ENCODE assay signal across 24 cellular contexts in the genomic region with DNA sequence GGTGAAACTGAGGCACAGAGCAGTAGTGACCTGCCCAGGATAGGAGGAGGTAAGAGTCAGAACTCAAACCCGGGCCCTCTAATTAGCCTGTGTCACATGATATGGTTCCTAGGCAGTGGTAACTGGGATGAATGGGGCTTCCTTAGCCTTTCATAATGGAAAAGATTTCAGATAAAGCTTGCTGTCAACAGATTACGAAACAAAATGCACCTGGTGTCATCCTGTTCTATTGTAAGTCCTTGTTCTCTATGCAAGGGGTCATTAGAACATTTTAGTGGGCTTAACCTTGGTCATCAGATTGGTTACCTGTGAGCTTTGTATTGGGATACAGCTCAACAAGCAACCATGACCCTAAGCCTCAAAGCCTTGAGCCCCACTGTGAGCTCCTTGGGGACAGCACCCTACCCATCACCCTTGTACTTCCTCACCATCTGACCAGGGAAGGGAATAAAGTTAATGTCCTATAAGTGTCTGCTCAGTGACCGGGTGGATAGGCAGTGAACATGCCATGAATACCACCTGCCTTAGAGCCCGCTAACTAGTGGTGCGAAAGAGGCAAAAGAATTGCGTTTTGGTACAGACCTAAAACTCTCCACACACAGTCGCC.
DNase-seq lines count a peak whose midpoint lies in the region; ATAC-seq, FAIRE-seq and TF ChIP-seq lines count a peak whose summit lies in the region.
"Had no signal": no experiment of that assay in that cellular context is flagged by ENCODE, and none has a peak within 500 bp of the region (broad histone marks: within the 10 kb centered on the region; RNA-seq: fewer than 3 reads in every experiment).

No MANE protein-coding gene starts in this region.

- H3K27ac ChIP-seq in thoracic aorta (peak overlapping the region; percentile 59 to 82), endodermal cell (ENCODE audit: low read depth, low read length) (no peak overlapping the region)
- H3K27ac ChIP-seq: brain microvascular endothelial cell, dorsolateral prefrontal cortex, hepatocyte, RWPE1, WERI-Rb-1 had no signal

- H3K4me3 ChIP-seq in bronchial epithelial cell (ENCODE audit: low read depth, low read length) (no peak overlapping the region), thoracic aorta (peak overlapping the region; percentile 32), endodermal cell (ENCODE audit: low read length) (no peak overlapping the region)
- H3K4me3 ChIP-seq: dorsolateral prefrontal cortex, hepatocyte, mucosa of descending colon had no signal

- H3K9me3 Mint-ChIP-seq in CD14-positive monocyte (peaks cover 0 to 11% (median 6%) of the 10 kb centered on the region in 7 donors), nephron progenitor cell (peaks cover 9% of the 10 kb centered on the region), endodermal cell (peaks cover 12% of the 10 kb centered on the region)
- H3K9me3 Mint-ChIP-seq: activated CD4-positive, alpha-beta memory T cell treated with anti-CD3 and anti-CD28 coated beads, Interleukin-2, amount 10 ng/mL, durations not matched to agents 7 days and 5 days had no signal

- no peak for DNase-seq in CD14-positive monocyte (ENCODE audit: low spot score)
- DNase-seq in bronchial epithelial cell (ENCODE audit: low read depth), result no peak
- DNase-seq in nephron progenitor cell, result no peak
- no peak for DNase-seq in thoracic aorta (ENCODE audit: low spot score)
- DNase-seq in endodermal cell, result no peak
- no peak for DNase-seq in DMS 273 (lab: John Stamatoyannopoulos, UW; ENCODE audit: unreplicated experiment)
- no peak for DNase-seq in RPMI8226
- no peak for DNase-seq in anterior cingulate cortex (lab: John Stamatoyannopoulos, UW)
- DNase-seq: activated CD4-positive, alpha-beta memory T cell treated with anti-CD3 and anti-CD28 coated beads, Interleukin-2, amount 10 ng/mL, durations not matched to agents 7 days and 5 days; activated T-cell treated with anti-CD3 and anti-CD28 coated beads, Interleukin-2, amount 50 U/mL, for 48 hours; brain microvascular endothelial cell; COR-L47; dorsolateral prefrontal cortex; H9; mucosa of descending colon; NCI-H1092 treated with DMSO at 0.1 percent for 48 hours; small intestine; stimulated activated CD4-positive, alpha-beta T cell treated with anti-CD3 and anti-CD28 coated beads, Interleukin-4, amount 100 ng/mL, for 4 hours; stimulated activated CD8-positive, alpha-beta memory T cell treated with anti-CD3 and anti-CD28 coated beads, Interleukin-4, amount 100 ng/mL, for 48 hours; WERI-Rb-1 had no signal

- H3K36me3 ChIP-seq in bronchial epithelial cell (ENCODE audit: control insufficient read depth, insufficient read depth, low read length) (no peaks in the 10 kb centered on the region), thoracic aorta (no peaks in the 10 kb centered on the region), endodermal cell (ENCODE audit: control insufficient read depth, insufficient read depth, low read length) (no peaks in the 10 kb centered on the region)
- H3K36me3 ChIP-seq: brain microvascular endothelial cell, WERI-Rb-1 had no signal

- H3K9ac ChIP-seq in endodermal cell (ENCODE audit: extremely low read depth, low read length, poor library complexity, severe bottlenecking), result no peak overlapping the region

- H3K4me1 ChIP-seq in thoracic aorta (ENCODE audit: control insufficient read depth in 1 of 2, low read depth in 2 of 2), result peaks cover 34 to 60% of the 10 kb centered on the region in 2 donors
- peaks cover 5% of the 10 kb centered on the region for H3K4me1 ChIP-seq in endodermal cell (ENCODE audit: control insufficient read depth, insufficient read depth, low read length)

- ATAC-seq in thoracic aorta (ENCODE audit: insufficient number of reproducible peaks, low FRiP score, low read depth), result no peak

- H3K27me3 ChIP-seq in bronchial epithelial cell (ENCODE audit: control insufficient read depth, insufficient read depth, low read length) (no peaks in the 10 kb centered on the region), thoracic aorta (replicated peaks; ENCODE audit: insufficient read depth) (no peaks in the 10 kb centered on the region), endodermal cell (ENCODE audit: control insufficient read depth, insufficient read depth, low read length, poor library complexity, severe bottlenecking) (no peaks in the 10 kb centered on the region)
- H3K27me3 ChIP-seq: brain microvascular endothelial cell, hepatocyte had no signal

- no peak for TF ChIP-seq CTCF in CD14-positive monocyte (IDR thresholded peaks at IDR 0.05)
- TF ChIP-seq CTCF in bronchial epithelial cell (IDR thresholded peaks at IDR 0.05; ENCODE audit: insufficient read depth, low read length, severe bottlenecking), result no peak
- no peak for TF ChIP-seq CTCF in nephron progenitor cell (IDR thresholded peaks at IDR 0.05)
- no peak for TF ChIP-seq CTCF in thoracic aorta (IDR thresholded peaks at IDR 0.05)
- TF ChIP-seq CTCF in endodermal cell (conservative IDR thresholded peaks at IDR 0.05), result no peak

- H3K27ac Mint-ChIP-seq in CD14-positive monocyte, result peak overlapping the region in 5 of 7 donors; percentile 26 to 84 (median 83)
- peak overlapping the region; percentile 61 for H3K27ac Mint-ChIP-seq in nephron progenitor cell
- H3K27ac Mint-ChIP-seq in endodermal cell, result no peak overlapping the region
- H3K27ac Mint-ChIP-seq: activated CD4-positive, alpha-beta memory T cell treated with anti-CD3 and anti-CD28 coated beads, Interleukin-2, amount 10 ng/mL, durations not matched to agents 7 days and 5 days; activated naive CD8-positive, alpha-beta T cell; H9; T-cell had no signal

- 90 to 95% methylated on average over 6 to 7 of the region's 7 CpGs for WGBS in endodermal cell (ENCODE audit: insufficient coverage in 1 of 2, insufficient read length in 1 of 2), 2 experiments

- H3K4me3 Mint-ChIP-seq in CD14-positive monocyte (peak overlapping the region; percentile 58 to 87), nephron progenitor cell (no peak overlapping the region), endodermal cell (no peak overlapping the region)
- H3K4me3 Mint-ChIP-seq: activated CD4-positive, alpha-beta memory T cell treated with anti-CD3 and anti-CD28 coated beads, Interleukin-2, amount 10 ng/mL, durations not matched to agents 7 days and 5 days; activated naive CD8-positive, alpha-beta T cell; H9; T-cell had no signal

- H3K4me1 Mint-ChIP-seq in CD14-positive monocyte (peaks cover 55% of the 10 kb centered on the region), nephron progenitor cell (peaks cover 19% of the 10 kb centered on the region), endodermal cell (peaks cover 8% of the 10 kb centered on the region)

- H3K27me3 Mint-ChIP-seq in CD14-positive monocyte (ENCODE audit: low read depth in 3 of 3) (peaks cover 2 to 6% (median 5%) of the 10 kb centered on the region in 3 donors), nephron progenitor cell (ENCODE audit: low read depth, poor library complexity) (peaks cover 15% of the 10 kb centered on the region), endodermal cell (ENCODE audit: insufficient read depth) (peaks cover 11% of the 10 kb centered on the region)
- H3K27me3 Mint-ChIP-seq: activated CD4-positive, alpha-beta memory T cell treated with anti-CD3 and anti-CD28 coated beads, Interleukin-2, amount 10 ng/mL, durations not matched to agents 7 days and 5 days; activated naive CD8-positive, alpha-beta T cell; T-cell had no signal

- H3K9me3 ChIP-seq in thoracic aorta (no peaks in the 10 kb centered on the region), endodermal cell (ENCODE audit: control insufficient read depth, low read length) (peaks cover 6% of the 10 kb centered on the region)
- H3K9me3 ChIP-seq: mucosa of descending colon had no signal

- H3K36me3 Mint-ChIP-seq in CD14-positive monocyte, result peaks cover 0 to 3% of the 10 kb centered on the region in 2 donors
- H3K36me3 Mint-ChIP-seq in nephron progenitor cell (ENCODE audit: low read depth), result no peaks in the 10 kb centered on the region
- no peaks in the 10 kb centered on the region for H3K36me3 Mint-ChIP-seq in endodermal cell (ENCODE audit: low read depth)
- H3K36me3 Mint-ChIP-seq: activated naive CD8-positive, alpha-beta T cell; T-cell had no signal

- FAIRE-seq in bronchial epithelial cell (lab: Jason Lieb, UNC), result peak; percentile 18
- FAIRE-seq: small intestine had no signal

- intact Hi-C loops in CD14-positive monocyte (cut with micrococcal nuclease), result no loop called here

Comparison
In these comparisons a context has a peak if more than half of its experiments do, and no peak if none do; other contexts are left out.
1. H3K4me3 Mint-ChIP-seq: peak in CD14-positive monocyte (2 of 2); none in nephron progenitor cell (single experiment) and endodermal cell (single experiment).